In the genomic region with DNA sequence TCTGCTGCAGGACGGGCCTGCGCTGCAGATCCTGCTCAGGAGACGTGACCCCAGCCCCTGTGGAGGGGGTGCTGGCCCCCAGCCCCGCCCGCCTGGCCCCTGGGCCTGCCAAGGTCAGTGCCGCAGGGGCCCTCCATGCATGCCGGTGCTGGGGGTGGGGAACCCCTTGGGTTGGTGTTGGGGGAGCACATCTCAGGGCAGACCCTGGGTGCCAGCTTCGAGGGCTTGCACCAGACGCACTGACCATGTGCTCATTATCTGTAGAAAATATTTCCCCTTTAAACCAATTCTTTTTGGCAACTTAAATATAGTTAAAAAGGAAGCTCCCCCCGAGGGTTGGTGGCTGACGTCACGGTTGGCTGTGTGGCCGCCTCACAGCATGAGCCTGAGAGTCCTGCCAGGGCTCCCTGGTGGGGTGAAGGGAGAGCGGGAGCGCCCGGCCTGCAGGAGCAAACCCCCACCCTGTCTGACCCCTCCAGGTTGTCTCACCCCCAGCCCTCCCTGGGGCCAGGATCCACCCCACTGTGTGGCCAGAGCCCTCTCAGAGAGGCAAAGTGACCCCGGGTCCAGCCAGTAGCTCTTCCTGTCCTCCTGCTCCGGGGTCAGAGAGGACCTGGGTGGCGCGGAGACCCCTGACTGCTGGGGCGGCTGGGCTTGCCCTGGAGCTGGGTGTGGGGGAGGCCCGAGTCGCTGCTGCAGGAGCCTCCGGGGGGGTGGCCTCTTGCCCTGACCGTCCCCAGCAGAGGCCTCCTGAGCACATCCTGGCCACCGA, we compare ENCODE assay signal across 8 cellular contexts. TPM values are rescaled to one million over a fixed set of nuclear protein-coding genes. Genes with fewer than 3 reads are reported as not detected.
DNase-seq lines count a peak whose midpoint lies in the region; ATAC-seq and TF ChIP-seq lines count a peak whose summit lies in the region.
"Had no signal": no experiment of that assay in that cellular context is flagged by ENCODE, and none has a peak within 500 bp of the region (broad histone marks: within the 10 kb centered on the region; RNA-seq: fewer than 3 reads in every experiment).

No MANE protein-coding gene starts in this region.

- POLR2A ChIA-PET in CD4-positive, alpha-beta T cell (lab: Charles Lee): interaction anchor here (0.5 to 1.4 kb wide), 2 partner anchors 44 to 830 kb away, joined by 3 to 5 read pairs; a partner anchor contains a TSS
- POLR2A ChIA-PET in PC-9 (lab: Charles Lee; ENCODE audit: unreplicated experiment): interaction anchor here (0.6 kb wide), 1 partner anchor 246 kb away, joined by 3 read pairs; no protein-coding TSS in a partner anchor

- H3K4me1 ChIP-seq in PC-9 (replicated peaks; ENCODE audit: insufficient read depth): peaks cover 18% of the 10 kb centered on the region; the same call in 1 of the 2 replicates

- no peak overlapping the region for H2AFZ ChIP-seq in PC-9

- no TSS peak for BruUV-seq in PC-9 (replicated peaks; lab: Mats Ljungman, UMichigan)

- H3K9me2 ChIP-seq in PC-9 (ENCODE audit: insufficient read depth): no peaks in the 10 kb centered on the region

- H3K9me3 Mint-ChIP-seq in CD4-positive, alpha-beta T cell: no peaks in the 10 kb centered on the region
- no peaks in the 10 kb centered on the region for H3K9me3 Mint-ChIP-seq in activated naive CD8-positive, alpha-beta T cell treated with anti-CD3 and anti-CD28 coated beads, Interleukin-2, amount 50 U/mL, for 24 hours

- no peaks in the 10 kb centered on the region for H3K36me3 Mint-ChIP-seq in CD4-positive, alpha-beta T cell (ENCODE audit: low read depth)
- H3K36me3 Mint-ChIP-seq in activated naive CD8-positive, alpha-beta T cell treated with anti-CD3 and anti-CD28 coated beads, Interleukin-2, amount 50 U/mL, for 24 hours (ENCODE audit: low read depth): no peaks in the 10 kb centered on the region

- no peaks in the 10 kb centered on the region for H3K27me3 Mint-ChIP-seq in CD4-positive, alpha-beta T cell
- H3K27me3 Mint-ChIP-seq in activated naive CD8-positive, alpha-beta T cell treated with anti-CD3 and anti-CD28 coated beads, Interleukin-2, amount 50 U/mL, for 24 hours: no peaks in the 10 kb centered on the region

- H3K27ac Mint-ChIP-seq in CD4-positive, alpha-beta T cell: peak overlapping the region; percentile 49
- H3K27ac Mint-ChIP-seq in activated naive CD8-positive, alpha-beta T cell treated with anti-CD3 and anti-CD28 coated beads, Interleukin-2, amount 50 U/mL, for 24 hours: no peak overlapping the region

- peaks cover 31% of the 10 kb centered on the region for H3K4me1 Mint-ChIP-seq in CD4-positive, alpha-beta T cell (ENCODE audit: low read depth)
- peaks cover 28% of the 10 kb centered on the region for H3K4me1 Mint-ChIP-seq in activated naive CD8-positive, alpha-beta T cell treated with anti-CD3 and anti-CD28 coated beads, Interleukin-2, amount 50 U/mL, for 24 hours

- TF ChIP-seq CTCF in CD4-positive, alpha-beta T cell (IDR thresholded peaks at IDR 0.05): no peak
- no peak for TF ChIP-seq CTCF in PC-9 (conservative IDR thresholded peaks at IDR 0.05)

- H3K36me3 ChIP-seq in PC-9 (ENCODE audit: low read depth): no peaks in the 10 kb centered on the region

- no peaks in the 10 kb centered on the region for H4K20me1 ChIP-seq in PC-9 (ENCODE audit: insufficient read depth)

- intact Hi-C loops in CD4-positive, alpha-beta T cell (cut with DNase I, micrococcal nuclease): no loop called here
- intact Hi-C loops in PC-9 (cut with micrococcal nuclease; ENCODE audit: unreplicated experiment): no loop called here

- H3K9me3 ChIP-seq in CD4-positive, alpha-beta T cell (ENCODE audit: control insufficient read depth, low read length): no peaks in the 10 kb centered on the region
- no peaks in the 10 kb centered on the region for H3K9me3 ChIP-seq in PC-9 (ENCODE audit: insufficient read depth, low read depth)

- no peak overlapping the region for H3K4me3 Mint-ChIP-seq in CD4-positive, alpha-beta T cell
- no peak overlapping the region for H3K4me3 Mint-ChIP-seq in activated naive CD8-positive, alpha-beta T cell treated with anti-CD3 and anti-CD28 coated beads, Interleukin-2, amount 50 U/mL, for 24 hours

- H3K27me3 ChIP-seq in CD4-positive, alpha-beta T cell (ENCODE audit: control insufficient read depth, insufficient read depth, low read length): no peaks in the 10 kb centered on the region
- H3K27me3 ChIP-seq in PC-9 (ENCODE audit: insufficient read depth, low read depth): no peaks in the 10 kb centered on the region

- no peak overlapping the region for H3K27ac ChIP-seq in CD4-positive, alpha-beta T cell (ENCODE audit: low read depth, low read length)
- no peak overlapping the region for H3K27ac ChIP-seq in PC-9

- CTCF ChIA-PET in CD4-positive, alpha-beta T cell (lab: Charles Lee): no interaction called here
- CTCF ChIA-PET in PC-9 (lab: Charles Lee): no interaction called here

- H3K79me2 ChIP-seq in PC-9 (ENCODE audit: low read depth): no peaks in the 10 kb centered on the region

- H3K4me2 ChIP-seq in PC-9: peak overlapping the region; percentile 31; the same call in 1 of the 2 replicates

- no peak overlapping the region for H3K4me3 ChIP-seq in PC-9

- peaks cover 10% of the 10 kb centered on the region; the same call in 1 of the 2 replicates for H3F3A ChIP-seq in PC-9 (ENCODE audit: insufficient read depth, low read depth)

- no peak for ATAC-seq in CD4-positive, alpha-beta T cell (ENCODE audit: poor library complexity)
- ATAC-seq in activated naive CD8-positive, alpha-beta T cell treated with anti-CD3 and anti-CD28 coated beads, Interleukin-2, amount 50 U/mL, for 24 hours: no peak
- ATAC-seq: SK-N-SH treated with all-trans-retinoic acid at 6 μM for 48 hours had no signal

- peak in 1 of 10 experiments; percentile 4 for DNase-seq in CD4-positive, alpha-beta T cell
- no peak for DNase-seq in PC-9
- peak; percentile 36 for DNase-seq in left kidney (ENCODE audit: low read depth, low spot score)
- DNase-seq in NCI-H748 treated with DMSO at 0.1 percent for 48 hours (lab: John Stamatoyannopoulos, UW): no peak
- DNase-seq in GOT3 (lab: John Stamatoyannopoulos, UW): no peak
- no peak for DNase-seq in activated naive CD8-positive, alpha-beta T cell treated with anti-CD3 and anti-CD28 coated beads, Interleukin-2, amount 50 U/mL, for 24 hours
- DNase-seq: NCI-H1436 had no signal

RNA-seq across cellular contexts. Expression of a gene that starts 5.3 kb away (rescaled TPM):
- 100 to 1,000 TPM; 115 to 117 TPM for total RNA-seq in CD4-positive, alpha-beta T cell
- total RNA-seq in PC-9 (2021): 67.5 and 73.8 TPM in 2 replicates

RNA-seq across cellular contexts. Expression of a gene that starts 8.9 kb away (rescaled TPM):
- under 1 TPM; 0.11 to 0.16 TPM for total RNA-seq in CD4-positive, alpha-beta T cell
- not detected in 2 replicates for total RNA-seq in PC-9 (2021)

RNA-seq across cellular contexts. Expression of a gene that starts 32.9 kb away (rescaled TPM):
- not detected for total RNA-seq in CD4-positive, alpha-beta T cell
- not detected in 2 replicates for total RNA-seq in PC-9 (2021)

RNA-seq across cellular contexts. Expression of a gene that starts 44.6 kb away (rescaled TPM):
- total RNA-seq in CD4-positive, alpha-beta T cell: 10 to 100 TPM; 50.1 to 51.6 TPM
- 12.5 and 23.9 TPM in 2 replicates for total RNA-seq in PC-9 (2021)

RNA-seq across cellular contexts. Expression of a gene that starts 53.8 kb away (rescaled TPM):
- 10 to 100 TPM; 22.2 to 22.9 TPM for total RNA-seq in CD4-positive, alpha-beta T cell
- 2.9 and 3.9 TPM in 2 replicates for total RNA-seq in PC-9 (2021)
